In the genomic region with DNA sequence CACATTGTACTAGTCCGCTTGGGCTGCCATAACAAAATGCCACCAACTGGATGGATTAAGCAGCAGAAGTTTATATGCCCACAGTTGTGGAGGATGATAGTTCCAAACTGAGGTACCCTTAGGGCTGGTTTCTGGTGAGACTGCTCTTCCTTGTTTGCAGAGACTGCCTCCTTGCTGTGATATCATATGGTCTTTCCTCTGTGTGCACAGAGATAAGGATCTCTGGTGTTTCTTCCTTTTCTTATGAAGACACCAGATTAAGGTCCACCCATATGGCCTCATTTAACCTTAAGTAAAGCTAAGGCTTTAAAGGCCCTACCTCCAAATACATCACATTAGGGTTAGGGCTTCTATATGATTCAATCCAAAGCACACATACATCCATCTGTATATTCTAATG, we compare ENCODE assay signal across 28 cellular contexts.
"Had no signal": no experiment of that assay in that cellular context is flagged by ENCODE, and none has a peak within 500 bp of the region (broad histone marks: within the 10 kb centered on the region; RNA-seq: fewer than 3 reads in every experiment).

No MANE protein-coding gene starts in this region.

- H3K9me3 ChIP-seq: esophagus muscularis mucosa, heart left ventricle, left lung, suprapubic skin, transverse colon, upper lobe of right lung, uterus had no signal

- ATAC-seq: foreskin keratinocyte; gastroesophageal sphincter; heart left ventricle; left cardiac atrium; left lung; naive thymus-derived CD4-positive, alpha-beta T cell; sciatic nerve; stimulated activated naive CD8-positive, alpha-beta T cell treated with anti-CD3 and anti-CD28 coated beads, Interleukin-15, amount 100 ng/mL, for 72 hours; upper lobe of right lung had no signal

- H2AFZ ChIP-seq: hepatocyte, neural progenitor cell, parathyroid adenoma had no signal

- H3K27me3 ChIP-seq: esophagus muscularis mucosa, foreskin keratinocyte, heart left ventricle, hepatocyte, left lung, neural progenitor cell, suprapubic skin, transverse colon, upper lobe of right lung, uterus had no signal

- H3K79me2 ChIP-seq: hepatocyte, parathyroid adenoma had no signal

- H3K27ac ChIP-seq: esophagus muscularis mucosa, foreskin keratinocyte, gastroesophageal sphincter, heart left ventricle, hepatocyte, left lung, neural progenitor cell, parathyroid adenoma, suprapubic skin, transverse colon, upper lobe of right lung, uterus had no signal

- H3K36me3 ChIP-seq: esophagus muscularis mucosa, gastroesophageal sphincter, heart left ventricle, left lung, neural progenitor cell, suprapubic skin, transverse colon, upper lobe of right lung, uterus had no signal

- H3K36me3 Mint-ChIP-seq: naive thymus-derived CD4-positive, alpha-beta T cell had no signal

- H3K4me3 ChIP-seq: esophagus muscularis mucosa, gastroesophageal sphincter, heart left ventricle, hepatocyte, left lung, neural progenitor cell, smooth muscle cell, suprapubic skin, transverse colon, upper lobe of right lung, uterus had no signal

- H3K27ac Mint-ChIP-seq: naive thymus-derived CD4-positive, alpha-beta T cell; nephron; neural progenitor cell; progenitor cell of endocrine pancreas; stimulated activated naive CD8-positive, alpha-beta T cell treated with anti-CD3 and anti-CD28 coated beads, Interleukin-15, amount 100 ng/mL, for 72 hours had no signal

- H3K9ac ChIP-seq: neural progenitor cell, parathyroid adenoma had no signal

- H3K4me3 Mint-ChIP-seq: naive thymus-derived CD4-positive, alpha-beta T cell; nephron; neural progenitor cell; stimulated activated naive CD8-positive, alpha-beta T cell treated with anti-CD3 and anti-CD28 coated beads, Interleukin-15, amount 100 ng/mL, for 72 hours had no signal

- H3K4me1 Mint-ChIP-seq: naive thymus-derived CD4-positive, alpha-beta T cell; nephron; stimulated activated naive CD8-positive, alpha-beta T cell treated with anti-CD3 and anti-CD28 coated beads, Interleukin-15, amount 100 ng/mL, for 72 hours had no signal

- DNase-seq: dermis blood vessel endothelial cell; effector memory CD4-positive, alpha-beta T cell; foreskin keratinocyte; heart left ventricle; left cardiac atrium; left lung; mesenchymal stem cell; midbrain; naive thymus-derived CD4-positive, alpha-beta T cell; stimulated activated CD4-positive, alpha-beta T cell treated with anti-CD3 and anti-CD28 coated beads, Interleukin-12 subunit alpha, Interleukin-12 subunit beta, amount 100 ng/mL, for 4 hours; stimulated activated CD4-positive, alpha-beta T cell treated with anti-CD3 and anti-CD28 coated beads, Interleukin-1b, Interleukin-23, amount 100 ng/mL, for 48 hours; stimulated activated CD4-positive, alpha-beta T cell treated with anti-CD3 and anti-CD28 coated beads, Interleukin-4, amount 100 ng/mL, for 1 hour; stimulated activated CD8-positive, alpha-beta memory T cell treated with anti-CD3 and anti-CD28 coated beads, Interleukin-4, amount 100 ng/mL, for 48 hours; stimulated activated naive CD4-positive, alpha-beta T cell; stimulated activated naive CD8-positive, alpha-beta T cell treated with anti-CD3 and anti-CD28 coated beads, Interleukin-15, amount 100 ng/mL, for 72 hours; transverse colon; upper lobe of right lung; uterus had no signal

- H3K4me1 ChIP-seq: esophagus muscularis mucosa, foreskin keratinocyte, gastroesophageal sphincter, heart left ventricle, left lung, parathyroid adenoma, suprapubic skin, transverse colon, upper lobe of right lung, uterus had no signal

- H3K27me3 Mint-ChIP-seq: naive thymus-derived CD4-positive, alpha-beta T cell; progenitor cell of endocrine pancreas; stimulated activated naive CD8-positive, alpha-beta T cell treated with anti-CD3 and anti-CD28 coated beads, Interleukin-15, amount 100 ng/mL, for 72 hours had no signal

- H3K4me2 ChIP-seq: hepatocyte, neural progenitor cell, smooth muscle cell had no signal
